18 cellular contexts compared by ENCODE assay signal in genomic region chr9:132896906-132897305, GRCh38. TPM values are rescaled to one million over a fixed set of nuclear protein-coding genes. Genes with fewer than 3 reads are reported as not detected.
A peak's percentile ranks its signal among the peaks of the same experiment; 100 is the strongest.
DNase-seq lines count a peak whose midpoint lies in the region; ATAC-seq and TF ChIP-seq lines count a peak whose summit lies in the region.
"Had no signal": no experiment of that assay in that cellular context is flagged by ENCODE, and none has a peak within 500 bp of the region (broad histone marks: within the 10 kb centered on the region; RNA-seq: fewer than 3 reads in every experiment).

No MANE protein-coding gene starts in this region.

- 75 to 77% methylated on average over 6 of the region's 6 CpGs for WGBS in GM23248 (ENCODE audit: low coverage in 1 of 2, low lambda C conversion rate in 2 of 2, missing lambda C conversion rate in 2 of 2), 2 experiments
- 85 to 86% methylated on average over 6 of the region's 6 CpGs for WGBS in thyroid gland, 2 donors

- H3K9ac ChIP-seq in GM23248 = no peak overlapping the region

- no peak overlapping the region for H3K4me2 ChIP-seq in GM23248 (ENCODE audit: unreplicated experiment)

- no peaks in the 10 kb centered on the region for H3K9me3 ChIP-seq in GM23248 (ENCODE audit: low read depth)
- H3K9me3 ChIP-seq in left ventricle myocardium inferior (replicated peaks) = no peaks in the 10 kb centered on the region
- no peaks in the 10 kb centered on the region for H3K9me3 ChIP-seq in thyroid gland
- H3K9me3 ChIP-seq: colonic mucosa, transverse colon had no signal

- H3K4me1 ChIP-seq in GM23248 (ENCODE audit: insufficient read depth) = no peaks in the 10 kb centered on the region
- peaks cover 11% of the 10 kb centered on the region for H3K4me1 ChIP-seq in left ventricle myocardium inferior
- H3K4me1 ChIP-seq in thyroid gland = peaks cover 15 to 23% of the 10 kb centered on the region in 2 donors
- H3K4me1 ChIP-seq: colonic mucosa had no signal

- no peak overlapping the region for H2AFZ ChIP-seq in GM23248

- no peaks in the 10 kb centered on the region for H4K20me1 ChIP-seq in GM23248 (ENCODE audit: insufficient read depth)

- TF ChIP-seq CTCF in left ventricle myocardium inferior (IDR thresholded peaks at IDR 0.05; ENCODE audit: borderline replicate concordance) (no peak), thyroid gland (IDR thresholded peaks at IDR 0.05) (no peak)

- H3K27ac ChIP-seq in GM23248 = no peak overlapping the region
- H3K27ac ChIP-seq in left ventricle myocardium inferior (replicated peaks) = peak overlapping the region; percentile 57
- peak overlapping the region in 1 of 3 donors; percentile 64 for H3K27ac ChIP-seq in thyroid gland
- H3K27ac ChIP-seq: colonic mucosa, epithelial cell of prostate, transverse colon had no signal

- TF ChIP-seq POLR2A in thyroid gland (IDR thresholded peaks at IDR 0.05) = peak in 1 of 2 donors; percentile 24

- H3K9me2 ChIP-seq in GM23248 (ENCODE audit: insufficient read depth) = no peaks in the 10 kb centered on the region

- DNase-seq in GM23248 = peak; percentile 9
- peak; percentile 82 for DNase-seq in cerebellar cortex (ENCODE audit: low spot score)
- no peak for DNase-seq in left ventricle myocardium inferior
- DNase-seq in posterior cingulate gyrus = peak in 8 of 10 donors; percentile 31 to 94 (median 60)
- DNase-seq in NCI-H69 (lab: John Stamatoyannopoulos, UW) = no peak
- DNase-seq in NCI-H510A treated with DMSO at 0.1 percent for 48 hours (lab: John Stamatoyannopoulos, UW) = no peak
- DNase-seq in thyroid gland = no peak
- DNase-seq: AML-193; colonic mucosa; glutamatergic neuron; NCI-H2029; NCI-H510A; stimulated activated CD4-positive, alpha-beta T cell treated with anti-CD3 and anti-CD28 coated beads, Interleukin-4, amount 100 ng/mL, for 24 hours; stimulated activated CD8-positive, alpha-beta memory T cell treated with anti-CD3 and anti-CD28 coated beads, Interleukin-4, amount 100 ng/mL, for 48 hours; transverse colon had no signal

- in situ Hi-C loops in GM23248 (cut with MboI) = no loop called here

- H3F3A ChIP-seq in GM23248 (ENCODE audit: insufficient read depth) = no peaks in the 10 kb centered on the region

- H3K27me3 ChIP-seq in GM23248 (replicated peaks; ENCODE audit: insufficient read depth) (no peaks in the 10 kb centered on the region), left ventricle myocardium inferior (ENCODE audit: low read depth) (no peaks in the 10 kb centered on the region), thyroid gland (no peaks in the 10 kb centered on the region)
- H3K27me3 ChIP-seq: colonic mucosa, transverse colon had no signal

- no peak overlapping the region for H3K4me3 ChIP-seq in GM23248
- H3K4me3 ChIP-seq in left ventricle myocardium inferior = no peak overlapping the region
- no peak overlapping the region for H3K4me3 ChIP-seq in thyroid gland (replicated peaks in 1 of 3)
- H3K4me3 ChIP-seq: colonic mucosa, transverse colon had no signal

- no peak for ATAC-seq in HG03432 (IDR thresholded peaks at IDR 0.05; ENCODE audit: unreplicated experiment)

- intact Hi-C loops in left ventricle myocardium inferior (cut with micrococcal nuclease) = no loop called here
- intact Hi-C loops in posterior cingulate gyrus (cut with DNase I) = no loop called here
- intact Hi-C loops in thyroid gland (cut with DNase I) = no loop called here

- peaks cover 40% of the 10 kb centered on the region for H3K36me3 ChIP-seq in GM23248 (ENCODE audit: low read depth)
- peaks cover 83% of the 10 kb centered on the region for H3K36me3 ChIP-seq in left ventricle myocardium inferior
- peaks cover 43 to 57% of the 10 kb centered on the region in 2 donors for H3K36me3 ChIP-seq in thyroid gland

- H3K79me2 ChIP-seq in GM23248 (ENCODE audit: insufficient read depth) = no peaks in the 10 kb centered on the region

RNA-seq across cellular contexts. Expression of gene SPACA9, which starts 18.2 kb away (rescaled TPM):
- 2.3 and 6.2 TPM in 2 replicates for total RNA-seq in GM23248 (2014; rRNA removed; shearing (Covaris generic))
- 9.8 and 10.4 TPM in 2 replicates for polyA plus RNA-seq in GM23248 (2016; fragmentation: Nextera tagmentation; extraction: Ambion mirVana)
- 5.7 TPM for total RNA-seq in left ventricle myocardium inferior
- total RNA-seq in thyroid gland = 10 to 100 TPM; 14.6 to 22.3 (median 19.0) TPM

RNA-seq across cellular contexts. Expression of gene AK8, which starts 18.8 kb away (rescaled TPM):
- total RNA-seq in GM23248 (2014; rRNA removed; shearing (Covaris generic)) = 0.32 and 1.0 TPM in 2 replicates
- 0.22 and 0.89 TPM in 2 replicates for polyA plus RNA-seq in GM23248 (2016; fragmentation: Nextera tagmentation; extraction: Ambion mirVana)
- total RNA-seq in left ventricle myocardium inferior (0.74 TPM), thyroid gland (1 to 10 TPM; 5.4 to 9.9 (median 8.0) TPM)
- total RNA-seq: activated T-helper 1 cell treated with anti-CD3 and anti-CD28 coated beads, Interleukin-12 subunit alpha, Interleukin-12 subunit beta, Interleukin-2, Interleukin-4 antibody, amounts not matched to agents 30 ng/mL and 10 ng/mL and 1 ng/mL, durations not matched to agents 14 hours and 24 hours and 36 hours had no signal

RNA-seq across cellular contexts. Expression of gene TSC1, which starts 47.5 kb away (rescaled TPM):
- 22.4 and 33.0 TPM in 2 replicates for total RNA-seq in GM23248 (2014; rRNA removed; shearing (Covaris generic))
- polyA plus RNA-seq in GM23248 (2016; fragmentation: Nextera tagmentation; extraction: Ambion mirVana) = 18.8 and 19.6 TPM in 2 replicates
- total RNA-seq in left ventricle myocardium inferior = 52.8 TPM
- 100 to 1,000 TPM in 1 of 4 donors, 10 to 100 TPM in 3; 52.7 to 114 (median 66.7) TPM for total RNA-seq in thyroid gland

Comparison
In these comparisons a context has a peak if more than half of its experiments do, and no peak if none do; other contexts are left out.
1. DNase-seq: peak in GM23248 (single experiment), cerebellar cortex (single experiment) and posterior cingulate gyrus (8 of 10); none in left ventricle myocardium inferior (single experiment), NCI-H69 (single experiment), NCI-H510A treated with DMSO at 0.1 percent for 48 hours (single experiment) and thyroid gland (0 of 2).